In the genomic region with DNA sequence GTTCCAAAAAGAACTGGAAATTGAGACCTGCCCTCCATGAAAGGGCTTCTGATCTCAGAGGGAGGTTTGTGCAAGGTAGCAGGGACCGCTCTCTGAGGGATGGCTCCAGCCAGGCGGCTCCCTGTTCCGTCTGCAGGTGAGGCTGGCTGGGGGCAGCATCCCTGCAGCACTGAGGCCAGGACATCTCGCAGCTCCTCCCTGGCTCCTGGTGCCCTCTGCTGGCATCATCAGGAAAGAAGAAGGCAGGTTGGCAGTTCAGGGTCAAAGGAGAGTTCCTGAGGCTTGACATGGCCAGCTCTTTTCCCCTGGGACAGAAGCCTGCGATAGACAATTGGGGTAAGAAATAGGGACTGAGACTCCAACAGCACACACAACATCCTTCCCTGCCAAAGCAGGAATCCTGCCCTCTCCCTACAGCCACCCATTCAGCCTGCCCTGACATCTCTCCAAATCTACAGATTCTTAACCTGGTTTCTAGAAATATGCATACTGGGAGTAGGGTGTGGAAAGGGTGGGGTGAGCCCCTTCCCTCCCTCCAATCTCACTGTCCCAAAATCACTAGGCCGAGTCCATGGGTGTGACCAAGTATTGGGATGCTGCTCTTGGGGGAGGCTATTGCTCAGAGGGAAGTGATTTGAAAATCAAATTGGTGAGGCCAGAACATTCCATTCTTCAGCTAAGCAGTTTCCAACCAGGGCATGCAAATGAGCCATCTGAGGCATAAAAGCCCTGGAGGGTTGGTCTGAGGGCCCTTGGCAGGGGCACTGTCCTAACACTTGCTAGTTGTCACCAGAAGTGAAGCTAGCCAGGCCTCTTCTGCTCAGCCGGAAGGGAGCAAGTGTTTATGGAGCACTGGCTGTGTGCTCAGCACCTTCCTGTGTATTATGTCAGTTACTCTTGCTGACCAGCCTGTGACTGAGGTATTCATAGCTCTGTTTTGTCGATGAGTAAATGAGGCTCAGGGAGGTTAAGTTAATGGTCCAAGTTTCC, we compare ENCODE assay signal across 1 cellular context.
TF ChIP-seq lines count a peak whose summit lies in the region.

No MANE protein-coding gene starts in this region.

TF ChIP-seq in IMR-90, 13 proteins besides CTCF, POLR2A, EP300 and RAD21 (continued from another document):
- TF ChIP-seq MXI1 (IDR thresholded peaks at IDR 0.05; ENCODE audit: borderline replicate concordance, low read depth, low read length) (no peak), BHLHE40 (IDR thresholded peaks at IDR 0.05; ENCODE audit: low read depth, low read length) (no peak), SMC3 (IDR thresholded peaks at IDR 0.05; ENCODE audit: low read depth, low read length) (no peak), CHD1 (IDR thresholded peaks at IDR 0.05; ENCODE audit: low read depth, low read length) (no peak), MAFK (IDR thresholded peaks at IDR 0.05; ENCODE audit: low read depth, low read length) (no peak)
